ENCODE assay signal across 1 cellular context in genomic region chr4:127965062-127965802, GRCh38.
TF ChIP-seq lines count a peak whose summit lies in the region.

Gene ABHD18 (plus strand): TSS chr4:127965406. CDS start chr4:127982956, 17,550 bp downstream.
Gene MFSD8 (minus strand): TSS chr4:127965173. CDS start chr4:127965133, 40 bp downstream.

TF ChIP-seq in HepG2, 621 proteins besides CTCF, POLR2A, EP300 and RAD21 (continued from another document and continues in another):
- peak; percentile 12; the same call in 1 of the 2 replicates for TF ChIP-seq RERE (CRISPR knock-in tag; IDR thresholded peaks at IDR 0.05; ENCODE audit: low read depth)
- TF ChIP-seq TCF12 (IDR thresholded peaks at IDR 0.05): no peak
- TF ChIP-seq TCF12 (CRISPR knock-in tag; IDR thresholded peaks at IDR 0.05): no peak
- TF ChIP-seq KMT2A (CRISPR knock-in tag; IDR thresholded peaks at IDR 0.05): peak; percentile 36
- peak; percentile 70; the same call in 1 of the 2 replicates for TF ChIP-seq ZMAT3 (CRISPR knock-in tag; conservative IDR thresholded peaks at IDR 0.05)
- TF ChIP-seq FOXO4 (CRISPR knock-in tag; conservative IDR thresholded peaks at IDR 0.05): no peak
- peak; percentile 84; the same call in 1 of the 2 replicates for TF ChIP-seq FOXK1 (CRISPR knock-in tag; IDR thresholded peaks at IDR 0.05; ENCODE audit: borderline replicate concordance, low read depth)
- no peak for TF ChIP-seq ZNF775 (CRISPR knock-in tag; IDR thresholded peaks at IDR 0.05; ENCODE audit: borderline replicate concordance)
- TF ChIP-seq JDP2 (CRISPR knock-in tag; IDR thresholded peaks at IDR 0.05; ENCODE audit: borderline replicate concordance): no peak
- TF ChIP-seq TFDP2 (CRISPR knock-in tag; IDR thresholded peaks at IDR 0.05): peak; percentile 73; the same call in 1 of the 2 replicates
- no peak for TF ChIP-seq MYNN (CRISPR knock-in tag; IDR thresholded peaks at IDR 0.05; ENCODE audit: low read depth)
- TF ChIP-seq WIZ (CRISPR knock-in tag; IDR thresholded peaks at IDR 0.05): no peak
- TF ChIP-seq ELF4 (CRISPR knock-in tag; IDR thresholded peaks at IDR 0.05; ENCODE audit: borderline replicate concordance): no peak; the same call in 1 of the 2 replicates
- no peak for TF ChIP-seq ZNF549 (CRISPR knock-in tag; IDR thresholded peaks at IDR 0.05)
- peak; percentile 64; the same call in 1 of the 2 replicates for TF ChIP-seq KDM4B (CRISPR knock-in tag; IDR thresholded peaks at IDR 0.05)
- no peak for TF ChIP-seq SRSF9 (IDR thresholded peaks at IDR 0.05; ENCODE audit: borderline replicate concordance, insufficient read depth, low read depth, low read length, poor library complexity, severe bottlenecking)
- TF ChIP-seq PCBP2 (optimal IDR thresholded peaks at IDR 0.05; ENCODE audit: low read depth, low read length, poor library complexity, severe bottlenecking): no peak
- TF ChIP-seq HIVEP1 (CRISPR knock-in tag; IDR thresholded peaks at IDR 0.05): peak; percentile 85
- TF ChIP-seq ZNF414 (CRISPR knock-in tag; IDR thresholded peaks at IDR 0.05): peak; percentile 18; the same call in 1 of the 2 replicates
- TF ChIP-seq SRY (CRISPR knock-in tag; IDR thresholded peaks at IDR 0.05): peak; percentile 40; the same call in 1 of the 2 replicates
- TF ChIP-seq ZSCAN20 (CRISPR knock-in tag; IDR thresholded peaks at IDR 0.05; ENCODE audit: borderline replicate concordance): no peak
- peak; percentile 86 for TF ChIP-seq IRF2 (CRISPR knock-in tag; IDR thresholded peaks at IDR 0.05)
- TF ChIP-seq ZNF770 (CRISPR knock-in tag; IDR thresholded peaks at IDR 0.05): peak; percentile 100
- TF ChIP-seq HNF1B (CRISPR knock-in tag; IDR thresholded peaks at IDR 0.05): peak; percentile 79
- TF ChIP-seq ZNF512 (CRISPR knock-in tag; IDR thresholded peaks at IDR 0.05): no peak
- TF ChIP-seq ZNF768 (CRISPR knock-in tag; IDR thresholded peaks at IDR 0.05): peak; percentile 61
- TF ChIP-seq SALL1 (CRISPR knock-in tag; IDR thresholded peaks at IDR 0.05): peak; percentile 84
- peak; percentile 97 for TF ChIP-seq ZMYM4 (CRISPR knock-in tag; IDR thresholded peaks at IDR 0.05)
- peak; percentile 37; the same call in 1 of the 2 replicates for TF ChIP-seq FOXO1 (CRISPR knock-in tag; IDR thresholded peaks at IDR 0.05)
- peak; percentile 75 for TF ChIP-seq CREB1 (IDR thresholded peaks at IDR 0.05)
- TF ChIP-seq CREB1 (CRISPR knock-in tag; IDR thresholded peaks at IDR 0.05): peak; percentile 69; the same call in 1 of the 2 replicates
- no peak for TF ChIP-seq CSRNP2 (CRISPR knock-in tag; conservative IDR thresholded peaks at IDR 0.05; ENCODE audit: low read depth)
- TF ChIP-seq ZNF547 (CRISPR knock-in tag; IDR thresholded peaks at IDR 0.05): peak; percentile 66
- peak; percentile 88 for TF ChIP-seq KMT2B (CRISPR knock-in tag; IDR thresholded peaks at IDR 0.05)
- TF ChIP-seq ZBTB14 (CRISPR knock-in tag; IDR thresholded peaks at IDR 0.05): peak; percentile 84
- TF ChIP-seq ZNF572 (CRISPR knock-in tag; IDR thresholded peaks at IDR 0.05): peak; percentile 43; the same call in 1 of the 2 replicates
- no peak for TF ChIP-seq FOXP1 (IDR thresholded peaks at IDR 0.05)
- TF ChIP-seq FOXP1 (CRISPR knock-in tag; IDR thresholded peaks at IDR 0.05): no peak
- peak; percentile 80 for TF ChIP-seq HNRNPL (IDR thresholded peaks at IDR 0.05; ENCODE audit: low read depth, low read length)
- peak; percentile 93 for TF ChIP-seq TFE3 (CRISPR knock-in tag; IDR thresholded peaks at IDR 0.05)
- peak; percentile 18; the same call in 1 of the 2 replicates for TF ChIP-seq TIGD3 (CRISPR knock-in tag; IDR thresholded peaks at IDR 0.05; ENCODE audit: borderline replicate concordance)
- TF ChIP-seq MEIS2 (CRISPR knock-in tag; IDR thresholded peaks at IDR 0.05): no peak
